Comparison of ENCODE assay signal across 8 cellular contexts in the genomic region with DNA sequence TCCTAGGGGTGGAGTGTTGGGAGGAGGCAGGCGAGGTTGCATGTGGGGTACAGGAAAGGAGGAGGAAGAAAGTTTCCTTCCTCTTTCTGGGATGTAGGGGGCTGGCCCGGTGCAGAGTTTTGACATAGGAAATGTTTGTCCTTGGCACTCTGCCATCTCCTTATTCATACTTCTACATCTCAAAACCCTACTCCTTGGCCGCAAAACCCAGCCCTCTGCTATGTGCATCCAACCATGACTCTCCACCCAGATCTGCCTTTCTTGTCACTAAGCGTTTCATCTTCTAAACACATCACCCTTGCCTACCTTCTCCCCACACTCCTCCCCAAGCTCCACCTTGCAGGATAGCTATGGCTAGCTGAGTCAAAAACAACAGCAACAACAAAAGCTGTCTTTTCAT. TPM values are rescaled to one million over a fixed set of nuclear protein-coding genes. Genes with fewer than 3 reads are reported as not detected.
DNase-seq lines count a peak whose midpoint lies in the region; ATAC-seq, FAIRE-seq and TF ChIP-seq lines count a peak whose summit lies in the region.
"Not testable (repeated sequence)": the region's sequence is repeated elsewhere in the genome, so short reads cannot be mapped to it uniquely, and the experiment has no call there.

No MANE protein-coding gene starts in this region.

- not testable (repeated sequence) for H4K20me1 ChIP-seq in OCI-LY1 (ENCODE audit: insufficient read depth, low read length); HepG2 (ENCODE audit: insufficient read depth, low read length)

- not testable (repeated sequence) for H3K9me3 ChIP-seq in OCI-LY1 (ENCODE audit: low read length); HepG2 (ENCODE audit: low read length)

- not testable (repeated sequence) for H3K27me3 Mint-ChIP-seq in activated CD8-positive, alpha-beta memory T cell treated with anti-CD3 and anti-CD28 coated beads, Interleukin-2, amount 10 ng/mL, durations not matched to agents 7 days and 5 days

- not testable (repeated sequence) for H3K36me3 Mint-ChIP-seq in activated CD8-positive, alpha-beta memory T cell treated with anti-CD3 and anti-CD28 coated beads, Interleukin-2, amount 10 ng/mL, durations not matched to agents 7 days and 5 days

- not testable (repeated sequence) for TF ChIP-seq EP300 in HepG2 (IDR thresholded peaks at IDR 0.05; ENCODE audit: low read depth in 2 of 2, low read length in 2 of 2); HepG2 (CRISPR knock-in tag; IDR thresholded peaks at IDR 0.05; ENCODE audit: borderline replicate concordance)

- not testable (repeated sequence) for H3K9me3 Mint-ChIP-seq in activated CD8-positive, alpha-beta memory T cell treated with anti-CD3 and anti-CD28 coated beads, Interleukin-2, amount 10 ng/mL, durations not matched to agents 7 days and 5 days (ENCODE audit: low read depth)

- not testable (repeated sequence) for BruUV-seq in HepG2 (replicated peaks; lab: Mats Ljungman, UMichigan)

- POLR2A ChIA-PET in HepG2 (lab: Yijun Ruan, JAX) = interaction anchor here (1.3 kb wide), 1 partner anchor 11 kb away, joined by 5 read pairs; no protein-coding TSS in a partner anchor

- peak overlapping the region; percentile 60 for H3K27ac Mint-ChIP-seq in activated CD8-positive, alpha-beta memory T cell treated with anti-CD3 and anti-CD28 coated beads, Interleukin-2, amount 10 ng/mL, durations not matched to agents 7 days and 5 days

- CTCF ChIA-PET in activated CD8-positive, alpha-beta memory T cell treated with anti-CD3 and anti-CD28 coated beads, Interleukin-2, amount 10 ng/mL, durations not matched to agents 7 days and 5 days (lab: Charles Lee); HepG2 (lab: Yijun Ruan, JAX; ENCODE audit: low intra/inter-chr PET ratio, low total read pairs): not testable (repeated sequence)

- ATAC-seq in GM21390 (IDR thresholded peaks at IDR 0.05; ENCODE audit: unreplicated experiment) (peak; percentile 99), HG03196 (IDR thresholded peaks at IDR 0.05; ENCODE audit: unreplicated experiment) (peak; percentile 91), HepG2 (peak; percentile 58)
- ATAC-seq in activated CD8-positive, alpha-beta memory T cell treated with anti-CD3 and anti-CD28 coated beads, Interleukin-2, amount 10 ng/mL, durations not matched to agents 7 days and 5 days = peak; percentile 89

- peaks cover 54% of the 10 kb centered on the region for H3K4me1 ChIP-seq in OCI-LY1 (ENCODE audit: insufficient read depth, low read length, severe bottlenecking)
- H3K4me1 ChIP-seq in HepG2 (ENCODE audit: insufficient read depth, low read length) = peaks cover 38% of the 10 kb centered on the region

- H3K4me3 ChIP-seq in OCI-LY1 (ENCODE audit: low read depth, low read length, poor library complexity, severe bottlenecking) (peak overlapping the region; percentile 41), HepG2 (replicated peaks in 1 of 3; ENCODE audit: insufficient read depth in 1 of 3, low read depth in 2 of 3, low read length in 3 of 3) (peak overlapping the region; percentile 36 to 56 (median 54); a peak in 5 of 6 replicates)
- not testable (repeated sequence) for H3K4me3 ChIP-seq in choroid plexus epithelial cell (ENCODE audit: low read depth, low read length)

- not testable (repeated sequence) for TF ChIP-seq RAD21 in HepG2 (CRISPR knock-in tag; IDR thresholded peaks at IDR 0.05)

- not testable (repeated sequence) for TF ChIP-seq CTCF in OCI-LY1 (IDR thresholded peaks at IDR 0.05; ENCODE audit: low read length); choroid plexus epithelial cell (conservative IDR thresholded peaks at IDR 0.05; ENCODE audit: low read depth, low read length); HepG2 (CRISPR knock-in tag; IDR thresholded peaks at IDR 0.05)

- H2AFZ ChIP-seq in OCI-LY1 (ENCODE audit: low read length); HepG2 (ENCODE audit: low read length): not testable (repeated sequence)

- not testable (repeated sequence) for H3K4me3 Mint-ChIP-seq in activated CD8-positive, alpha-beta memory T cell treated with anti-CD3 and anti-CD28 coated beads, Interleukin-2, amount 10 ng/mL, durations not matched to agents 7 days and 5 days

- not testable (repeated sequence) for H3F3A ChIP-seq in OCI-LY1 (ENCODE audit: insufficient read depth, low read length)

- intact Hi-C loops in HepG2 (cut with micrococcal nuclease; ENCODE audit: unreplicated experiment) = loop anchor here (5.0 kb wide), 1 partner anchor 72 kb away; a partner anchor contains a TSS

- not testable (repeated sequence) for H3K9me2 ChIP-seq in OCI-LY1 (ENCODE audit: low read depth, low read length)

- H3K9ac ChIP-seq in OCI-LY1 (ENCODE audit: low read length) = not testable (repeated sequence)
- H3K9ac ChIP-seq in HepG2 (ENCODE audit: insufficient read depth, low read depth, low read length) = peak overlapping the region; percentile 55; the same call in 1 of the 2 replicates

- H3K4me2 ChIP-seq in OCI-LY1 (ENCODE audit: low read length) (peak overlapping the region; percentile 67), HepG2 (ENCODE audit: low read depth, low read length) (peak overlapping the region; percentile 78)

- not testable (repeated sequence) for H3K79me2 ChIP-seq in OCI-LY1 (ENCODE audit: insufficient read depth, low read length); HepG2 (ENCODE audit: insufficient read depth, low read length)

- H3K4me1 Mint-ChIP-seq in activated CD8-positive, alpha-beta memory T cell treated with anti-CD3 and anti-CD28 coated beads, Interleukin-2, amount 10 ng/mL, durations not matched to agents 7 days and 5 days = peaks cover 36% of the 10 kb centered on the region

- H3K36me3 ChIP-seq in OCI-LY1 (ENCODE audit: insufficient read depth, low read length); HepG2 (replicated peaks in 1 of 2; ENCODE audit: control insufficient read depth in 1 of 2, insufficient read depth in 2 of 2, low read length in 2 of 2): not testable (repeated sequence)

- FAIRE-seq in HepG2 (lab: Jason Lieb, UNC) = not testable (repeated sequence)

- H3K27me3 ChIP-seq in OCI-LY1 (ENCODE audit: insufficient read depth, low read length); HepG2 (ENCODE audit: control insufficient read depth in 1 of 2, insufficient read depth in 2 of 2, low read length in 2 of 2): not testable (repeated sequence)

- 29% methylated on average over 4 of the region's 4 CpGs for WGBS in HepG2 (ENCODE audit: low lambda C conversion rate)

- TF ChIP-seq POLR2A in HepG2 (IDR thresholded peaks at IDR 0.05; ENCODE audit: insufficient read depth in 1 of 2, low read depth in 2 of 2, low read length in 2 of 2) = not testable (repeated sequence)

- in situ Hi-C loops in HepG2 (cut with HindIII; ENCODE audit: extremely low pct_ligation_motif_present, low pct_unique_long_range_greater_than_20kb) = not testable (repeated sequence)

- H3K27ac ChIP-seq in OCI-LY1 (ENCODE audit: low read depth, low read length, poor library complexity, severe bottlenecking) = peak overlapping the region; percentile 86
- peak overlapping the region; percentile 86 for H3K27ac ChIP-seq in HepG2 (ENCODE audit: extremely low read length, insufficient read depth, low read length)

- peak; percentile 79 for DNase-seq in GDM1 (lab: John Stamatoyannopoulos, UW)
- peak; percentile 73 for DNase-seq in activated CD8-positive, alpha-beta memory T cell treated with anti-CD3 and anti-CD28 coated beads, Interleukin-2, amount 10 ng/mL, durations not matched to agents 7 days and 5 days
- DNase-seq in choroid plexus epithelial cell (ENCODE audit: low read depth) = peak; percentile 85
- DNase-seq in HepG2 (ENCODE audit: low spot score) = not testable (repeated sequence)
- peak; percentile 16 for DNase-seq in stimulated activated CD8-positive, alpha-beta memory T cell treated with anti-CD3 and anti-CD28 coated beads, Interleukin-4, amount 100 ng/mL, for 24 hours (ENCODE audit: low read depth)

RNA-seq across cellular contexts. Expression of a gene that starts 48.1 kb away (rescaled TPM):
- 10 to 100 TPM; 22.2 to 27.0 TPM for total RNA-seq in activated CD8-positive, alpha-beta memory T cell treated with anti-CD3 and anti-CD28 coated beads, Interleukin-2, amount 10 ng/mL, durations not matched to agents 7 days and 5 days
- total RNA-seq in HepG2 (2016; rRNA removed; fragmentation: Illumina TruSeq; extraction: Trizol) = 14.4 and 17.6 TPM in 2 replicates
- total RNA-seq in HepG2 (2016; cell fraction: cytosol; rRNA removed; fragmentation: Illumina TruSeq; extraction: Trizol; ENCODE audit: low read depth) = 52.4 and 52.6 TPM in 2 replicates
- total RNA-seq in HepG2 (2016; cell fraction: insoluble cytoplasmic fraction; rRNA removed; fragmentation: Illumina TruSeq; extraction: Trizol) = 14.9 and 17.3 TPM in 2 replicates
- 23.8 and 25.0 TPM in 2 replicates for total RNA-seq in HepG2 (2016; cell fraction: membrane; rRNA removed; fragmentation: Illumina TruSeq; extraction: Trizol)
- 11.9 and 12.8 TPM in 2 replicates for total RNA-seq in HepG2 (2016; cell fraction: nucleus; rRNA removed; fragmentation: Illumina TruSeq; extraction: Trizol)
- polyA plus RNA-seq in HepG2 (2011; rRNA removed) = 7.3 and 9.2 TPM in 2 replicates
- polyA plus RNA-seq in HepG2 (2011; cell fraction: cytosol; rRNA removed) = 4.0 and 6.6 TPM in 2 replicates
- 4.0 and 5.2 TPM in 2 replicates for polyA plus RNA-seq in HepG2 (2011; cell fraction: nucleus; rRNA removed)
- 9.3 and 10.4 TPM in 2 replicates for polyA plus RNA-seq in HepG2 (2012)
- polyA plus RNA-seq in HepG2 (2016; cell fraction: cytosol; fragmentation: Illumina TruSeq; extraction: Trizol; ENCODE audit: low read depth) = 5.6 and 5.7 TPM in 2 replicates
- 13.3 and 13.7 TPM in 2 replicates for polyA plus RNA-seq in HepG2 (2016; cell fraction: insoluble cytoplasmic fraction; fragmentation: Illumina TruSeq; extraction: Trizol; ENCODE audit: low read depth)
- 10.8 and 11.4 TPM in 2 replicates for polyA plus RNA-seq in HepG2 (2016; cell fraction: membrane; fragmentation: Illumina TruSeq; extraction: Trizol; ENCODE audit: low read depth)
- polyA plus RNA-seq in HepG2 (2016; cell fraction: nucleus; fragmentation: Illumina TruSeq; extraction: Trizol; ENCODE audit: insufficient read depth, low read depth) = 12.2 and 13.7 TPM in 2 replicates
- polyA minus RNA-seq in HepG2 (2011; rRNA and poly(A)+ RNA removed; ENCODE audit: low replicate concordance) = 3.6 and 4.7 TPM in 2 replicates
- polyA minus RNA-seq in HepG2 (2011; cell fraction: cytosol; rRNA and poly(A)+ RNA removed) = 4.5 and 5.6 TPM in 2 replicates
- 12.9 and 14.2 TPM in 2 replicates for polyA minus RNA-seq in HepG2 (2011; cell fraction: nucleus; rRNA and poly(A)+ RNA removed)
